ENCODE assay signal across 8 cellular contexts in the genomic region with DNA sequence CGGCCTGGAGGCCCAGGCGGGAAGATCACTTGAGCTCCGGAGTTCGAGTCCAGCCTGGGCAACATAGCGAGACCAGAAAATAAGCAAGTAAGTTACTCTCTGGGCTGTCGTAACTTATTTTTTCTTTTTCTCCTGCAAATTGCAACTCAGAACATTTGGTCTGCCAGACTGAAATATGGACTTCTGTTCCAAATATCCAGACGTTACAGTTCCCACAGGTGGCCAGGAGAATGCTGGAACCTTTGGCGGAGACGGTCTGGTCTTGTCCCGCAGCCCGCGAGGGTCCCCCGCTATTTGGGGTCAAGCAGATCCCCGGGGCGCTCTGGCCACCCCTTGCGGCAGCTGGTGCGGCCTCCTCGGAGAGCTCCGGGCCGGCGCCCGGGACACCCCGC. TPM values are rescaled to one million over a fixed set of nuclear protein-coding genes. Genes with fewer than 3 reads are reported as not detected.
DNase-seq lines count a peak whose midpoint lies in the region; ATAC-seq and TF ChIP-seq lines count a peak whose summit lies in the region.

No MANE protein-coding gene starts in this region.

- peak overlapping the region in 3 of 4 donors; percentile 67 to 74 (median 68) for H3K4me3 Mint-ChIP-seq in IgD-negative memory B cell

- no peaks in the 10 kb centered on the region for H3K27me3 ChIP-seq in muscle layer of duodenum (ENCODE audit: low read depth, low read length)

- peaks cover 0 to 7% of the 10 kb centered on the region in 2 donors for H3K4me1 ChIP-seq in muscle layer of duodenum (ENCODE audit: control insufficient read depth in 1 of 2, insufficient read depth in 2 of 2, low read length in 2 of 2)

- H3K27ac ChIP-seq in 22Rv1, result peak overlapping the region; percentile 55
- peak overlapping the region; percentile 67 for H3K27ac ChIP-seq in muscle layer of duodenum (ENCODE audit: low read length)

- no peaks in the 10 kb centered on the region for H3K36me3 Mint-ChIP-seq in IgD-negative memory B cell

- ATAC-seq in HG02610 (IDR thresholded peaks at IDR 0.05; ENCODE audit: unreplicated experiment) (no peak), HG02642 (IDR thresholded peaks at IDR 0.05; ENCODE audit: poor library complexity, unreplicated experiment) (no peak)

- H3K9me3 Mint-ChIP-seq in IgD-negative memory B cell, result no peaks in the 10 kb centered on the region

- H3K27ac Mint-ChIP-seq in IgD-negative memory B cell, result no peak overlapping the region

- no peaks in the 10 kb centered on the region for H3K36me3 ChIP-seq in muscle layer of duodenum (ENCODE audit: control insufficient read depth in 1 of 2, insufficient read depth in 2 of 2, low read length in 2 of 2)

- H3K4me1 Mint-ChIP-seq in IgD-negative memory B cell, result peaks cover 0 to 6% (median 3%) of the 10 kb centered on the region in 3 donors

- DNase-seq in choroid plexus epithelial cell (ENCODE audit: low read depth) (no peak), NCI-H748 treated with DMSO at 0.1 percent for 48 hours (lab: John Stamatoyannopoulos, UW) (no peak), HPDE6-E6E7 (ENCODE audit: extremely low spot score) (no peak)

- TF ChIP-seq CTCF in 22Rv1 (IDR thresholded peaks at IDR 0.05), result no peak
- no peak for TF ChIP-seq CTCF in choroid plexus epithelial cell (conservative IDR thresholded peaks at IDR 0.05; ENCODE audit: low read depth, low read length)

- H3K4me3 ChIP-seq in choroid plexus epithelial cell (ENCODE audit: low read depth, low read length), result peak overlapping the region; percentile 57
- peak overlapping the region; percentile 59 to 78 for H3K4me3 ChIP-seq in muscle layer of duodenum (ENCODE audit: low read depth in 1 of 2, low read length in 2 of 2)

- peaks cover 14% of the 10 kb centered on the region for H3K27me3 Mint-ChIP-seq in IgD-negative memory B cell

- H3K9me3 ChIP-seq in muscle layer of duodenum (ENCODE audit: control insufficient read depth in 1 of 2, low read length in 2 of 2), result no peaks in the 10 kb centered on the region

RNA-seq across cellular contexts. Expression of gene PLEKHH1, which starts 0.5 kb away (rescaled TPM):
- not detected for polyA plus RNA-seq in IgD-negative memory B cell

RNA-seq across cellular contexts. Expression of gene TMEM229B, which starts 44.1 kb away (rescaled TPM):
- 7.0 TPM for polyA plus RNA-seq in IgD-negative memory B cell
